15 cellular contexts compared by ENCODE assay signal in the genomic region with DNA sequence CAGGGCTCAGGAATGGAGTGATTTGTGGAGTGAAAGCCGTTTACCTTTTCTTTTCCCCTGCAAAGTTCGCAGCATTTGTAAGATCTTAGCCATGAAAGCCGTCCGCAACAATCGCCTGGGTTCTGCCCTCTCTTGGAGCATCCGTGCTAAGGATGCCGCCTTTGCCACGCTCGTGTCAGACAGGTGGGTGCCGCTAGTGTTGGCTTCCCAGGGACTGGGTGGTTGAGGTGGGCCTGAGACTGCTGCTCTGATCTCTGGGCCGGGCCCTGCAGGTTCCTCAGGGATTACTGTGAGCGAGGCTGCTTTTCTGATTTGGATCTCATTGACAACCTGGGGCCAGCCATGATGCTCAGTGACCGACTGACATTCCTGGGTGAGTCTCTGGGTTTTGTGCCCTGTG. TPM values are rescaled to one million over a fixed set of nuclear protein-coding genes. Genes with fewer than 3 reads are reported as not detected.
DNase-seq lines count a peak whose midpoint lies in the region; ATAC-seq and TF ChIP-seq lines count a peak whose summit lies in the region.
"Had no signal": no experiment of that assay in that cellular context is flagged by ENCODE, and none has a peak within 500 bp of the region (broad histone marks: within the 10 kb centered on the region; RNA-seq: fewer than 3 reads in every experiment).

No MANE protein-coding gene starts in this region.

- intact Hi-C loops in CD8-positive, alpha-beta T cell (cut with DNase I, micrococcal nuclease) = no loop called here

- no peaks in the 10 kb centered on the region for H3K9me3 Mint-ChIP-seq in nephron progenitor cell
- no peaks in the 10 kb centered on the region for H3K9me3 Mint-ChIP-seq in stimulated activated naive B cell treated with anti-CD40 and anti-IgM and Interleukin-4, amounts not matched to agents 10 μg/mL and 1 μg/mL and 100 μg/mL, for 72 hours
- no peaks in the 10 kb centered on the region for H3K9me3 Mint-ChIP-seq in CD8-positive, alpha-beta T cell
- H3K9me3 Mint-ChIP-seq: CD14-positive monocyte; CD4-positive, alpha-beta T cell had no signal

- H3K36me3 Mint-ChIP-seq in nephron progenitor cell (ENCODE audit: low read depth) = peaks cover 65% of the 10 kb centered on the region
- H3K36me3 Mint-ChIP-seq in stimulated activated naive B cell treated with anti-CD40 and anti-IgM and Interleukin-4, amounts not matched to agents 10 μg/mL and 1 μg/mL and 100 μg/mL, for 72 hours = peaks cover 41 to 63% of the 10 kb centered on the region in 2 donors
- H3K36me3 Mint-ChIP-seq in CD8-positive, alpha-beta T cell = peaks cover 77% of the 10 kb centered on the region

- H3K27me3 Mint-ChIP-seq in nephron progenitor cell (ENCODE audit: low read depth, poor library complexity) = no peaks in the 10 kb centered on the region
- no peaks in the 10 kb centered on the region for H3K27me3 Mint-ChIP-seq in stimulated activated naive B cell treated with anti-CD40 and anti-IgM and Interleukin-4, amounts not matched to agents 10 μg/mL and 1 μg/mL and 100 μg/mL, for 72 hours
- H3K27me3 Mint-ChIP-seq in CD8-positive, alpha-beta T cell (ENCODE audit: low read depth) = no peaks in the 10 kb centered on the region
- H3K27me3 Mint-ChIP-seq: CD4-positive, alpha-beta T cell had no signal

- H3K4me3 Mint-ChIP-seq in nephron progenitor cell = no peak overlapping the region
- no peak overlapping the region for H3K4me3 Mint-ChIP-seq in stimulated activated naive B cell treated with anti-CD40 and anti-IgM and Interleukin-4, amounts not matched to agents 10 μg/mL and 1 μg/mL and 100 μg/mL, for 72 hours
- H3K4me3 Mint-ChIP-seq in CD8-positive, alpha-beta T cell = no peak overlapping the region
- H3K4me3 Mint-ChIP-seq: CD14-positive monocyte; CD4-positive, alpha-beta T cell had no signal

- CTCF ChIA-PET in HEK293 (lab: Yijun Ruan, JAX) = interaction anchor here (1.2 to 5.7 kb wide), 2 partner anchors 7 to 119 kb away, joined by 3 to 54 read pairs; no protein-coding TSS in a partner anchor
- CTCF ChIA-PET in CD8-positive, alpha-beta T cell (lab: Charles Lee) = no interaction called here

- TF ChIP-seq CTCF in HEK293 (tag by site-specific recombination; IDR thresholded peaks at IDR 0.05) = no peak
- TF ChIP-seq CTCF in nephron progenitor cell (IDR thresholded peaks at IDR 0.05) = no peak
- TF ChIP-seq CTCF in CD8-positive, alpha-beta T cell (IDR thresholded peaks at IDR 0.05) = no peak

- POLR2A ChIA-PET in HEK293 (lab: Yijun Ruan, JAX) = interaction anchor here (1.1 kb wide), 1 partner anchor 10 kb away, joined by 3 read pairs; no protein-coding TSS in a partner anchor
- POLR2A ChIA-PET in CD8-positive, alpha-beta T cell (lab: Charles Lee) = no interaction called here

- peaks cover 68 to 92% of the 10 kb centered on the region in 2 experiments for H3K36me3 ChIP-seq in HEK293 (ENCODE audit: control insufficient read depth in 2 of 2, insufficient read depth in 1 of 2, low read length in 2 of 2)
- H3K36me3 ChIP-seq in CD8-positive, alpha-beta T cell (ENCODE audit: insufficient read depth, low read length) = peaks cover 63% of the 10 kb centered on the region

- no peaks in the 10 kb centered on the region for H3K4me1 Mint-ChIP-seq in nephron progenitor cell
- H3K4me1 Mint-ChIP-seq in stimulated activated naive B cell treated with anti-CD40 and anti-IgM and Interleukin-4, amounts not matched to agents 10 μg/mL and 1 μg/mL and 100 μg/mL, for 72 hours = peaks cover 0 to 5% of the 10 kb centered on the region in 2 donors
- no peaks in the 10 kb centered on the region for H3K4me1 Mint-ChIP-seq in CD8-positive, alpha-beta T cell (ENCODE audit: low read depth)

- peak overlapping the region; percentile 37 for H3K27ac Mint-ChIP-seq in nephron progenitor cell
- peak overlapping the region; percentile 16 for H3K27ac Mint-ChIP-seq in stimulated activated naive B cell treated with anti-CD40 and anti-IgM and Interleukin-4, amounts not matched to agents 10 μg/mL and 1 μg/mL and 100 μg/mL, for 72 hours
- H3K27ac Mint-ChIP-seq in CD8-positive, alpha-beta T cell = no peak overlapping the region
- H3K27ac Mint-ChIP-seq: CD4-positive, alpha-beta T cell had no signal

- no peak for ATAC-seq in stimulated activated naive B cell treated with anti-CD40 and anti-IgM and Interleukin-4, amounts not matched to agents 10 μg/mL and 1 μg/mL and 100 μg/mL, for 72 hours (replicated peaks)
- ATAC-seq in HG02610 (IDR thresholded peaks at IDR 0.05; ENCODE audit: unreplicated experiment) = no peak
- no peak for ATAC-seq in CD8-positive, alpha-beta T cell

- no peak overlapping the region for H3K4me3 ChIP-seq in HEK293 (ENCODE audit: low read depth, low read length)
- no peak overlapping the region for H3K4me3 ChIP-seq in CD8-positive, alpha-beta T cell (ENCODE audit: low read depth, low read length)
- H3K4me3 ChIP-seq: GM23248 had no signal

- H3K9me3 ChIP-seq in HEK293 (ENCODE audit: control insufficient read depth, insufficient read depth, low read depth, low read length) = no peaks in the 10 kb centered on the region
- no peaks in the 10 kb centered on the region for H3K9me3 ChIP-seq in CD8-positive, alpha-beta T cell (ENCODE audit: low read length)

- no peaks in the 10 kb centered on the region for H3K4me1 ChIP-seq in HEK293 (ENCODE audit: control insufficient read depth, insufficient read depth, low read length)
- H3K4me1 ChIP-seq in CD8-positive, alpha-beta T cell (ENCODE audit: insufficient read depth, low read length) = no peaks in the 10 kb centered on the region

- no peaks in the 10 kb centered on the region for H3K27me3 ChIP-seq in CD8-positive, alpha-beta T cell (ENCODE audit: insufficient read depth, low read length)

- no peak overlapping the region for H3K27ac ChIP-seq in HEK293 (ENCODE audit: extremely low read depth, low read depth, low read length)
- no peak overlapping the region for H3K27ac ChIP-seq in CD8-positive, alpha-beta T cell (ENCODE audit: low read depth, low read length)
- H3K27ac ChIP-seq: GM23248 had no signal

- DNase-seq in nephron progenitor cell (no peak), NCI-H510A treated with DMSO at 0.1 percent for 48 hours (lab: John Stamatoyannopoulos, UW) (no peak)
- no peak for DNase-seq in stimulated activated naive B cell treated with anti-CD40 and anti-IgM and Interleukin-4, amounts not matched to agents 10 μg/mL and 1 μg/mL and 100 μg/mL, for 72 hours
- DNase-seq in CD8-positive, alpha-beta T cell = no peak
- DNase-seq: Calu3; CD4-positive, alpha-beta T cell; COR-L47; DMS53; DMS79 treated with DMSO at 0.1 percent for 48 hours; GF-D8; GM23248; HCEC 1CT had no signal

TF ChIP-seq in HEK293, 187 proteins besides CTCF, POLR2A, EP300 and RAD21:
- TF ChIP-seq ZNF600 (tag by site-specific recombination; IDR thresholded peaks at IDR 0.05) (peak; percentile 51; the same call in 1 of the 2 replicates), ZNF529 (tag by site-specific recombination; IDR thresholded peaks at IDR 0.05; ENCODE audit: insufficient replicate concordance) (no peak)

RNA-seq across cellular contexts. Expression of a gene that starts 27.3 kb away (rescaled TPM):
- total RNA-seq in CD8-positive, alpha-beta T cell = 10 to 100 TPM; 57.4 to 65.3 TPM

RNA-seq across cellular contexts. Expression of a gene that starts 28.6 kb away (rescaled TPM):
- total RNA-seq in CD8-positive, alpha-beta T cell = 100 to 1,000 TPM; 103 to 107 TPM

RNA-seq across cellular contexts. Expression of a gene that starts 28.9 kb away (rescaled TPM):
- 10 to 100 TPM; 42.0 to 43.9 TPM for total RNA-seq in CD8-positive, alpha-beta T cell

RNA-seq across cellular contexts. Expression of a gene that starts 38.2 kb away (rescaled TPM):
- 10 to 100 TPM; 30.9 to 32.7 TPM for total RNA-seq in CD8-positive, alpha-beta T cell

RNA-seq across cellular contexts. Expression of a gene that starts 50.0 kb away (rescaled TPM):
- total RNA-seq in CD8-positive, alpha-beta T cell = 100 to 1,000 TPM; 192 to 203 TPM
